In genomic region chr7:92485267-92485892, GRCh38 we compare ENCODE assay signal across 2 cellular contexts.
TF ChIP-seq lines count a peak whose summit lies in the region.

No MANE protein-coding gene starts in this region.

TF ChIP-seq in SK-N-SH treated with all-trans-retinoic acid at 6 μM for 48 hours, 23 proteins besides CTCF, POLR2A, EP300 and RAD21 (continued from another document):
- TF ChIP-seq TSHZ2 (CRISPR knock-in tag; IDR thresholded peaks at IDR 0.05) (no peak), PATZ1 (CRISPR knock-in tag; IDR thresholded peaks at IDR 0.05; ENCODE audit: borderline replicate concordance) (no peak), CSDC2 (CRISPR knock-in tag; IDR thresholded peaks at IDR 0.05) (no peak), ESRRG (CRISPR knock-in tag; IDR thresholded peaks at IDR 0.05) (no peak), ZNF8 (CRISPR knock-in tag; IDR thresholded peaks at IDR 0.05) (no peak), ARNTL (CRISPR knock-in tag; IDR thresholded peaks at IDR 0.05; ENCODE audit: borderline replicate concordance, low read depth) (no peak), TCF4 (CRISPR knock-in tag; IDR thresholded peaks at IDR 0.05; ENCODE audit: borderline replicate concordance) (no peak), ZFP3 (CRISPR knock-in tag; IDR thresholded peaks at IDR 0.05) (no peak), OSR1 (CRISPR knock-in tag; IDR thresholded peaks at IDR 0.05) (no peak), TOX (CRISPR knock-in tag; IDR thresholded peaks at IDR 0.05; ENCODE audit: borderline replicate concordance) (no peak), ZC3H10 (CRISPR knock-in tag; IDR thresholded peaks at IDR 0.05) (no peak), CREB5 (CRISPR knock-in tag; IDR thresholded peaks at IDR 0.05; ENCODE audit: low read depth) (no peak), ISL1 (CRISPR knock-in tag; IDR thresholded peaks at IDR 0.05) (no peak)

TF ChIP-seq in SK-N-SH, 30 proteins besides CTCF, POLR2A, EP300 and RAD21 (continued from another document):
- no peak for TF ChIP-seq TEAD4 (IDR thresholded peaks at IDR 0.05; ENCODE audit: borderline replicate concordance, insufficient read depth)
- TF ChIP-seq SMC3 (IDR thresholded peaks at IDR 0.05; ENCODE audit: low read depth, low read length) = no peak
- no peak for TF ChIP-seq POLR2AphosphoS5 (IDR thresholded peaks at IDR 0.05; ENCODE audit: low read depth, low read length)
- TF ChIP-seq CHD2 (IDR thresholded peaks at IDR 0.05; ENCODE audit: low read length, partially characterized antibody) = no peak
- TF ChIP-seq ELF1 (IDR thresholded peaks at IDR 0.05) = no peak
- TF ChIP-seq MXI1 (IDR thresholded peaks at IDR 0.05; ENCODE audit: low read depth, low read length) = no peak
- TF ChIP-seq GABPA (IDR thresholded peaks at IDR 0.05; ENCODE audit: low read depth) = no peak
- TF ChIP-seq GATA2 (CRISPR knock-in tag; IDR thresholded peaks at IDR 0.05) = no peak
